ENCODE assay signal across 25 cellular contexts in the genomic region with DNA sequence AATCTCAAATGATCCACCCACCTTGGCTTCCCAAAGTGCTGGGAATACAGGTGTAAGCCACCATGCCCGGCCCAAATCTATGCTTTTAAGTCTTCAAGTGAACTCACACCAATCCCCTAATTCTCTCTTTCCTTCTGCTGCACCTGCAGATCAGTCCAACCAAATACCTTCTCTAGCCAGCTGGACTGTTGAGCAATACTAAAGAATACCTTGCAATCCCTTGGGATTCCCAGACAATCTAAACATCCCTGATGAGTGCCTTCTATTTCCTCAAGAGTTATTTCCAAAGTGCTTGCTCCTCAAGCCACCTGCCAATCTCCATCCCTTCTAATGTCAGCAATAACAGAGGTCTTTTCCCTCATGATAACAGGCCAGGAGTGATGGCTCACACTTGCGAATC.
"Had no signal": no experiment of that assay in that cellular context is flagged by ENCODE, and none has a peak within 500 bp of the region (broad histone marks: within the 10 kb centered on the region; RNA-seq: fewer than 3 reads in every experiment).

No MANE protein-coding gene starts in this region.

- H3K4me3 ChIP-seq: dorsolateral prefrontal cortex, lower lobe of right lung, prostate gland, right atrium auricular region, sigmoid colon, testis, tibial artery, upper lobe of left lung had no signal

- H3K27ac ChIP-seq: dorsolateral prefrontal cortex, lower lobe of right lung, prostate gland, right atrium auricular region, sigmoid colon, testis, tibial artery, upper lobe of left lung had no signal

- H3K4me1 ChIP-seq: lower lobe of right lung, prostate gland, right atrium auricular region, sigmoid colon, testis, tibial artery had no signal

- H3K27me3 ChIP-seq: dorsolateral prefrontal cortex, right atrium auricular region, sigmoid colon, testis, tibial artery, upper lobe of left lung had no signal

- FAIRE-seq: frontal cortex, urothelium cell line had no signal

- ATAC-seq: left ventricle myocardium superior; naive thymus-derived CD8-positive, alpha-beta T cell; stimulated activated memory B cell treated with anti-CD40 and anti-IgM and Interleukin-4, amounts not matched to agents 10 μg/mL and 1 μg/mL and 100 μg/mL, for 72 hours; stimulated activated naive CD8-positive, alpha-beta T cell treated with anti-CD3 and anti-CD28 coated beads, Interleukin-15, Interleukin-2, amounts not matched to agents 100 U/mL and 50 U/mL, for 24 hours had no signal

- DNase-seq: dorsolateral prefrontal cortex; effector CD4-positive, alpha-beta T cell; hypothalamus; immature natural killer cell; islet precursor cell; kidney glomerular epithelial cell; left colon; left ventricle myocardium superior; lower lobe of right lung; naive thymus-derived CD8-positive, alpha-beta T cell; nephron progenitor cell; nucleus accumbens; sigmoid colon; stimulated activated CD4-positive, alpha-beta T cell treated with anti-CD3 and anti-CD28 coated beads, Interleukin-2, amount 100 ng/mL, for 24 hours; stimulated activated CD4-positive, alpha-beta T cell treated with anti-CD3 and anti-CD28 coated beads, Interleukin-4, amount 100 ng/mL, for 24 hours; stimulated activated naive CD8-positive, alpha-beta T cell treated with anti-CD3 and anti-CD28 coated beads, Interleukin-15, Interleukin-2, amounts not matched to agents 100 U/mL and 50 U/mL, for 24 hours; substantia nigra; testis; tibial artery; upper lobe of left lung had no signal

- H3K36me3 ChIP-seq: prostate gland had no signal

- H3K9me3 ChIP-seq: lower lobe of right lung, prostate gland, right atrium auricular region, sigmoid colon, testis, tibial artery, upper lobe of left lung had no signal
